ENCODE assay signal across 2 cellular contexts in the genomic region with DNA sequence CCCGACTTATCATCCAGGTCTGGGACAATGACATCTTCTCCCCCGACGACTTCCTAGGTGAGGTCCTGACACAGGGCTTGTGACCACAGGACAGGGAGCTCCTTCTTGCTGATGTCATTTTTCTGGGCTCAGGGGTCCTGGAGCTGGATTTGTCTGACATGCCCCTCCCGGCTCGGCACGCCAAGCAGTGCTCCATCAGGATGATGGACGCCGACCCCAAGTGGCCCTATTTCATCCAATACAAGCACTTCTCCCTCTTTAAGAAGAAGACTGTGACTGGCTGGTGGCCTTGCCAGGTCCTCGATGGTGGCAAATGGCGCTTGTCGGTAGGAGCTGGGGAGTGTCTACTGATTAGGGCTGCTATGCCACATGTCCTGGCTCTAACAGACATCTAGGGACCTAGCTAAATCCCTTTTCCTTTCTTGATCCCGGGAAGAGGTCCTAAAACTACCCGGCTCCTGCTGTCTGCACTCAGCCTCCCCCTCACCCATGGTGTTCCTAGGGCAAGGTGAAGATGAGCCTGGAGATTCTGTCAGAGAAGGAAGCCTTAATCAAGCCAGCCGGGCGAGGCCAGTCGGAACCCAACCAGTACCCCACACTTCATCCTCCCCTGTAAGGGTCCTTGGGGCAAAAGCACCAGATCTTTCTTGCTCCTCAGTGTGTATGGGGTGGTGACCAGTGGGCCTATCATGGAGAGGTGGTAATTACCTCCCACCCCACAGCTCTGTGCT.
TF ChIP-seq lines count a peak whose summit lies in the region.

No MANE protein-coding gene starts in this region.

TF ChIP-seq in HCT116, 20 proteins besides CTCF, POLR2A, EP300 and RAD21:
- TF ChIP-seq EGR1 (IDR thresholded peaks at IDR 0.05; ENCODE audit: low read depth) = no peak
- no peak for TF ChIP-seq SP1 (IDR thresholded peaks at IDR 0.05; ENCODE audit: low read depth)
- TF ChIP-seq ELF1 (IDR thresholded peaks at IDR 0.05; ENCODE audit: borderline replicate concordance, low read depth) = no peak
- no peak for TF ChIP-seq EZH2 (IDR thresholded peaks at IDR 0.05)
- TF ChIP-seq CBX3 (IDR thresholded peaks at IDR 0.05; ENCODE audit: low read depth) = no peak
- no peak for TF ChIP-seq EZH2phosphoT487 (IDR thresholded peaks at IDR 0.05; ENCODE audit: borderline replicate concordance)
- TF ChIP-seq, protein P1, sequence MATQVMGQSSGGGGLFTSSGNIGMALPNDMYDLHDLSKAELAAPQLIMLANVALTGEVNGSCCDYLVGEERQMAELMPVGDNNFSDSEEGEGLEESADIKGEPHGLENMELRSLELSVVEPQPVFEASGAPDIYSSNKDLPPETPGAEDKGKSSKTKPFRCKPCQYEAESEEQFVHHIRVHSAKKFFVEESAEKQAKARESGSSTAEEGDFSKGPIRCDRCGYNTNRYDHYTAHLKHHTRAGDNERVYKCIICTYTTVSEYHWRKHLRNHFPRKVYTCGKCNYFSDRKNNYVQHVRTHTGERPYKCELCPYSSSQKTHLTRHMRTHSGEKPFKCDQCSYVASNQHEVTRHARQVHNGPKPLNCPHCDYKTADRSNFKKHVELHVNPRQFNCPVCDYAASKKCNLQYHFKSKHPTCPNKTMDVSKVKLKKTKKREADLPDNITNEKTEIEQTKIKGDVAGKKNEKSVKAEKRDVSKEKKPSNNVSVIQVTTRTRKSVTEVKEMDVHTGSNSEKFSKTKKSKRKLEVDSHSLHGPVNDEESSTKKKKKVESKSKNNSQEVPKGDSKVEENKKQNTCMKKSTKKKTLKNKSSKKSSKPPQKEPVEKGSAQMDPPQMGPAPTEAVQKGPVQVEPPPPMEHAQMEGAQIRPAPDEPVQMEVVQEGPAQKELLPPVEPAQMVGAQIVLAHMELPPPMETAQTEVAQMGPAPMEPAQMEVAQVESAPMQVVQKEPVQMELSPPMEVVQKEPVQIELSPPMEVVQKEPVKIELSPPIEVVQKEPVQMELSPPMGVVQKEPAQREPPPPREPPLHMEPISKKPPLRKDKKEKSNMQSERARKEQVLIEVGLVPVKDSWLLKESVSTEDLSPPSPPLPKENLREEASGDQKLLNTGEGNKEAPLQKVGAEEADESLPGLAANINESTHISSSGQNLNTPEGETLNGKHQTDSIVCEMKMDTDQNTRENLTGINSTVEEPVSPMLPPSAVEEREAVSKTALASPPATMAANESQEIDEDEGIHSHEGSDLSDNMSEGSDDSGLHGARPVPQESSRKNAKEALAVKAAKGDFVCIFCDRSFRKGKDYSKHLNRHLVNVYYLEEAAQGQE (IDR thresholded peaks at IDR 0.05; ENCODE audit: low read depth) = no peak
- TF ChIP-seq SIN3A (IDR thresholded peaks at IDR 0.05; ENCODE audit: low read depth) = no peak
- no peak for TF ChIP-seq CEBPB (IDR thresholded peaks at IDR 0.05; ENCODE audit: low read depth)
- TF ChIP-seq, protein P2, sequence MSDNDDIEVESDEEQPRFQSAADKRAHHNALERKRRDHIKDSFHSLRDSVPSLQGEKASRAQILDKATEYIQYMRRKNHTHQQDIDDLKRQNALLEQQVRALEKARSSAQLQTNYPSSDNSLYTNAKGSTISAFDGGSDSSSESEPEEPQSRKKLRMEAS (IDR thresholded peaks at IDR 0.05) = no peak
- TF ChIP-seq FOSL1 (IDR thresholded peaks at IDR 0.05; ENCODE audit: low read depth) = no peak
- TF ChIP-seq JUND (IDR thresholded peaks at IDR 0.05) = no peak
- TF ChIP-seq YY1 (IDR thresholded peaks at IDR 0.05; ENCODE audit: extremely low read depth, insufficient replicate concordance, low read depth, low read length) = no peak
- TF ChIP-seq, protein P3, sequence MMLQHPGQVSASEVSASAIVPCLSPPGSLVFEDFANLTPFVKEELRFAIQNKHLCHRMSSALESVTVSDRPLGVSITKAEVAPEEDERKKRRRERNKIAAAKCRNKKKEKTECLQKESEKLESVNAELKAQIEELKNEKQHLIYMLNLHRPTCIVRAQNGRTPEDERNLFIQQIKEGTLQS (IDR thresholded peaks at IDR 0.05) = no peak
- TF ChIP-seq ZFX (IDR thresholded peaks at IDR 0.05) = no peak
- TF ChIP-seq SRF (IDR thresholded peaks at IDR 0.05; ENCODE audit: low read depth) = no peak

TF ChIP-seq in SK-N-SH, 30 proteins besides CTCF, POLR2A, EP300 and RAD21:
- TF ChIP-seq FOSL2 (IDR thresholded peaks at IDR 0.05; ENCODE audit: borderline replicate concordance, low read depth) (no peak), RFX5 (IDR thresholded peaks at IDR 0.05; ENCODE audit: low read length) (no peak), GATA2 (CRISPR knock-in tag; IDR thresholded peaks at IDR 0.05) (no peak), RCOR1 (IDR thresholded peaks at IDR 0.05; ENCODE audit: low read length) (no peak), MXI1 (IDR thresholded peaks at IDR 0.05; ENCODE audit: low read depth, low read length) (no peak)
- TF ChIP-seq, protein P4, sequence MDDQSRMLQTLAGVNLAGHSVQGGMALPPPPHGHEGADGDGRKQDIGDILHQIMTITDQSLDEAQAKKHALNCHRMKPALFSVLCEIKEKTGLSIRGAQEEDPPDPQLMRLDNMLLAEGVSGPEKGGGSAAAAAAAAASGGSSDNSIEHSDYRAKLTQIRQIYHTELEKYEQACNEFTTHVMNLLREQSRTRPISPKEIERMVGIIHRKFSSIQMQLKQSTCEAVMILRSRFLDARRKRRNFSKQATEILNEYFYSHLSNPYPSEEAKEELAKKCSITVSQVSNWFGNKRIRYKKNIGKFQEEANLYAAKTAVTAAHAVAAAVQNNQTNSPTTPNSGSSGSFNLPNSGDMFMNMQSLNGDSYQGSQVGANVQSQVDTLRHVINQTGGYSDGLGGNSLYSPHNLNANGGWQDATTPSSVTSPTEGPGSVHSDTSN (IDR thresholded peaks at IDR 0.05) = no peak
